In the genomic region with DNA sequence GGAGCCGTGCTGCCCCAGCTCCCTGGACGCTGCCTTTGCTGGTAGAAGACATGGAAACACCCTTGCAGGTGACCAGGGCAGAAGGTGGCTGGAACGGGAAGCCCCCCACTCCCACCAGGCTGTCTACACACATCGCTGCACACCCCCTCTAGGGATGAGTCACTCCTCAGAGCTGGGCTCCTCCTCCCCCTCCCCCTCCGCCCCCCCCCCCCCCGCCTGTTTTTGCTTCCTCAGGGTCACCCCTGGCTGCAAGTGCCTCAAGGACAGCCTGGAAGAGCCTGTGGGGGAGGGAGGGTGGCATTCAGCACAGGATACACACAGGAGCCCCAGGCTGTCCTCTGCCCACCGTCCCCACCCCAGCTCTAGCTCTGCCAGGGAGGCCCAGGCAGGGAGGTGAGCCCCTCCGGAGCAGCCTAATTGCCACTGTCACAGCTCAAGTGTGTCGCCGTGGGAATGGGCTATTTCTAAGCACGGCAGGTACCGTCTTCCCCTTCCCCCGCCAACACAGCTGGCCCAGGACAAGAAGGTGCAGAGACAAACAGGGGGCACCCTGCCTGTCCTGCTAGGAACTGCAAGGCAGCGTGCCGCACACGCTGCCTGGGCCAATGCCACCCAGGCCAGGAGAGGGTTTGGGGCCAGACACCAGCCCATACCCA, we compare ENCODE assay signal across 8 cellular contexts. TPM values are rescaled to one million over a fixed set of nuclear protein-coding genes. Genes with fewer than 3 reads are reported as not detected.
DNase-seq lines count a peak whose midpoint lies in the region; ATAC-seq and TF ChIP-seq lines count a peak whose summit lies in the region.

No MANE protein-coding gene starts in this region.

- no peak overlapping the region for H3K4me3 ChIP-seq in AG09309 (ENCODE audit: control insufficient read depth, low read depth, low read length)
- no peak overlapping the region for H3K4me3 ChIP-seq in GM12875 (ENCODE audit: low read depth, low read length)
- H3K4me3 ChIP-seq in WI38 (ENCODE audit: low read depth, low read length) = no peak overlapping the region
- H3K4me3 ChIP-seq in testis = no peak overlapping the region

- no peaks in the 10 kb centered on the region for H3K27me3 ChIP-seq in testis

- no peak for TF ChIP-seq POLR2A in testis (IDR thresholded peaks at IDR 0.05)

- H3K27ac ChIP-seq in testis = no peak overlapping the region

- DNase-seq in AG09309 (ENCODE audit: low read depth) (no peak), islet precursor cell (peak; percentile 65), testis (no peak), GOT3 (lab: John Stamatoyannopoulos, UW) (no peak)

- no peaks in the 10 kb centered on the region for H3K36me3 ChIP-seq in testis (ENCODE audit: low read depth, missing control alignments)

- TF ChIP-seq CTCF in AG09309 (IDR thresholded peaks at IDR 0.05; ENCODE audit: control insufficient read depth, insufficient read depth, low read depth, low read length, missing control alignments) (peak; percentile 46), GM12875 (IDR thresholded peaks at IDR 0.05; ENCODE audit: borderline replicate concordance, insufficient read depth, low read depth, low read length) (peak; percentile 56), WI38 (IDR thresholded peaks at IDR 0.05; ENCODE audit: low read depth, low read length) (0 out of 2 replicates have a peak, but pooled peaks have one; percentile 18), testis (IDR thresholded peaks at IDR 0.05) (peak in 1 of 3 experiments; percentile 20)

- ATAC-seq in HG03439 (IDR thresholded peaks at IDR 0.05; ENCODE audit: unreplicated experiment) = no peak
- no peak for ATAC-seq in GM19035 (IDR thresholded peaks at IDR 0.05; ENCODE audit: unreplicated experiment)

- no peaks in the 10 kb centered on the region for H3K9me3 ChIP-seq in testis

- intact Hi-C loops in testis (cut with DNase I; ENCODE audit: low total_unique reads) = no loop called here

- H3K4me1 ChIP-seq in testis = peaks cover 25% of the 10 kb centered on the region

- 17 to 44% methylated on average over 8 to 14 of the region's 16 CpGs for WGBS in testis, 2 donors

RNA-seq across cellular contexts. Expression of gene FNDC10, which starts 2.5 kb away (rescaled TPM):
- 10 to 100 TPM; 36.8 to 54.0 TPM for total RNA-seq in testis
- 15.5 TPM for polyA plus RNA-seq in testis (ENCODE audit: insufficient read depth, low read depth, low replicate concordance)

RNA-seq across cellular contexts. Expression of gene MIB2, which starts 17.9 kb away (rescaled TPM):
- total RNA-seq in testis = 100 to 1,000 TPM; 154 to 172 TPM
- 38.7 TPM for polyA plus RNA-seq in testis (ENCODE audit: insufficient read depth, low read depth, low replicate concordance)

RNA-seq across cellular contexts. Expression of gene SSU72, which starts 22.7 kb away (rescaled TPM):
- total RNA-seq in testis = 100 to 1,000 TPM; 146 to 158 TPM
- 67.0 TPM for polyA plus RNA-seq in testis (ENCODE audit: insufficient read depth, low read depth, low replicate concordance)

RNA-seq across cellular contexts. Expression of gene MMP23B, which starts 34.6 kb away (rescaled TPM):
- 10 to 100 TPM; 49.0 to 50.2 TPM for total RNA-seq in testis
- 13.1 TPM for polyA plus RNA-seq in testis (ENCODE audit: insufficient read depth, low read depth, low replicate concordance)

RNA-seq across cellular contexts. Expression of gene TMEM240, which starts 57.0 kb away (rescaled TPM):
- 1 to 10 TPM; 3.6 to 6.3 TPM for total RNA-seq in testis
- 4.3 TPM for polyA plus RNA-seq in testis (ENCODE audit: insufficient read depth, low read depth, low replicate concordance)
